ENCODE assay signal across 8 cellular contexts in the genomic region with DNA sequence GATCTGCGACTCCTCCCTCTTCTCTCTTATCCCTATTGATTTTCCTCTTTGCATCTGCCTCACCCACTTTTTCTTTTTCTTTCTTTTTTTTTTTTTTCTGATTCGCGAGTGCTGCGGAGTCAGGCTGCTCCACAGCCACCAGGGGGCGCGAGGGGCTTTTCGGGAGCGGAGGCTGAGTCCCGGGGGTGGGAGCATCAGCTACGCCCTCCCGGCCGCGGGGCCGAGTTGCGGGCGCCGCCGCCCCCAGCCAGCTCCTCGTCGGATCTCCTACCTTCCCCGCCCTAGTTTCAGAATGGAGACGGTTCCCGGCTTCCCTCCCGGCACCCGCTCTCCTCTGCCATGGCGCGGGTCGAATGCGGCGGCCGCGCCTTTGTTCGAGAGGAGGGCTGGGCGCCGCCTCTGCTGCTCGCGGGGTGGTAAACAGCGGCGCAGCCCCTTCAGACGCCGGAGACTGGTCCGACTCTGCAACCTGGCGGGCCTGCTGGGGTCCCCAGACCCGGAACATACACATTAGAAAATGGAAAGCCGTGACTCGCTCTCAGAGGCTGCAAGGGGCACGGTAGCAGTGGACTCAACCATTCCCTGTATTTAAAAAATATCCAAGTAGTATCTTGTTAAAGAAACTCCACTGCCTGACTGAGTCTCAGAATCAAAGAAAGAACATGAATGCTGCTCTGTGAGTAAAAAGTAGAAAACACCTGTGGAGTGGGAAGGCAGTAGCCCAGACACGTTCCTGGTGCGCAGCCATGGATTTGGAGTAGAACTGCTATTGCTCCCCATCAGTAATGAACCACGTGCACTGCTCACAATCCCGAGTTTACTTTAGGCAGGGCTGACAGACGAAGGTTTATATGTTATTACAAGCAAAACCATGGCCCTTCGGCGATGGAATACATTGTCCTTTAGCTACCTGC. TPM values are rescaled to one million over a fixed set of nuclear protein-coding genes. Genes with fewer than 3 reads are reported as not detected.
DNase-seq lines count a peak whose midpoint lies in the region; ATAC-seq lines count a peak whose summit lies in the region.

No MANE protein-coding gene starts in this region.

- H2AK5ac ChIP-seq in mesenchymal stem cell (ENCODE audit: low read length, severe bottlenecking), result peak overlapping the region; percentile 31

- peak overlapping the region in 1 of 2 experiments; percentile 82 for H3K4ac ChIP-seq in mesenchymal stem cell (ENCODE audit: low read depth in 1 of 2, low read length in 2 of 2)

- H3K4me1 ChIP-seq in effector memory CD4-positive, alpha-beta T cell (ENCODE audit: control insufficient read depth, insufficient read depth, low read length, poor library complexity, severe bottlenecking), result peaks cover 8% of the 10 kb centered on the region
- peaks cover 13% of the 10 kb centered on the region for H3K4me1 ChIP-seq in mesenchymal stem cell (ENCODE audit: control insufficient read depth, insufficient read depth, low read depth, low read length)

- peaks cover 20% of the 10 kb centered on the region for H3K79me1 ChIP-seq in mesenchymal stem cell (replicated peaks; ENCODE audit: low read length, poor library complexity, severe bottlenecking)

- H3K27ac ChIP-seq in effector memory CD4-positive, alpha-beta T cell (ENCODE audit: insufficient read depth, low read length, poor library complexity, severe bottlenecking), result no peak overlapping the region
- peak overlapping the region; percentile 27 for H3K27ac ChIP-seq in mesenchymal stem cell (ENCODE audit: low read length, poor library complexity, severe bottlenecking)

- H3K36me3 ChIP-seq in effector memory CD4-positive, alpha-beta T cell (ENCODE audit: control insufficient read depth, insufficient read depth, low read length), result no peaks in the 10 kb centered on the region
- no peaks in the 10 kb centered on the region for H3K36me3 ChIP-seq in mesenchymal stem cell (ENCODE audit: control insufficient read depth in 1 of 2, insufficient read depth in 2 of 2, low read depth in 1 of 2, low read length in 2 of 2)

- peak overlapping the region; percentile 93 for H3K9ac ChIP-seq in mesenchymal stem cell (ENCODE audit: low read length)

- peak overlapping the region; percentile 70 to 95 for H3K18ac ChIP-seq in mesenchymal stem cell (ENCODE audit: low read depth in 1 of 2, low read length in 2 of 2)

- H3K23ac ChIP-seq in mesenchymal stem cell (ENCODE audit: low read length in 2 of 2), result peak overlapping the region in 1 of 2 experiments; percentile 14

- peak overlapping the region; percentile 51 to 67 for H2BK12ac ChIP-seq in mesenchymal stem cell (ENCODE audit: low read length in 2 of 2)

- 4% methylated on average over 51 of the region's 54 CpGs for WGBS in mesenchymal stem cell

- H3K27me3 ChIP-seq in effector memory CD4-positive, alpha-beta T cell (replicated peaks; ENCODE audit: control insufficient read depth, insufficient read depth, low read length, poor library complexity, severe bottlenecking), result peaks cover 17% of the 10 kb centered on the region
- peaks cover 0 to 5% of the 10 kb centered on the region in 2 experiments for H3K27me3 ChIP-seq in mesenchymal stem cell (ENCODE audit: control insufficient read depth in 1 of 2, insufficient read depth in 1 of 2, low read length in 2 of 2)

- H2BK15ac ChIP-seq in mesenchymal stem cell (ENCODE audit: low read depth, poor library complexity, severe bottlenecking), result no peak overlapping the region

- no peaks in the 10 kb centered on the region for H3K9me3 ChIP-seq in effector memory CD4-positive, alpha-beta T cell (ENCODE audit: control insufficient read depth, low read length)
- H3K9me3 ChIP-seq in mesenchymal stem cell (ENCODE audit: control insufficient read depth, low read length), result no peaks in the 10 kb centered on the region

- DNase-seq in C1 segment of cervical spinal cord (lab: John Stamatoyannopoulos, UW) (peak in 13 of 14 donors; percentile 16 to 83 (median 62)), NCI-H69 (lab: John Stamatoyannopoulos, UW) (peak; percentile 97), mesenchymal stem cell (peak; percentile 91)
- peak; percentile 24 to 44 for DNase-seq in activated CD8-positive, alpha-beta memory T cell treated with anti-CD3 and anti-CD28 coated beads for 4 hours (ENCODE audit: low read depth in 2 of 2)
- peak; percentile 11 to 27 (median 14) for DNase-seq in effector memory CD4-positive, alpha-beta T cell
- DNase-seq in stimulated activated CD4-positive, alpha-beta T cell treated with anti-CD3 and anti-CD28 coated beads, TNF-alpha, amount 100 ng/mL, for 48 hours (ENCODE audit: low read depth in 3 of 3), result peak; percentile 21 to 76 (median 59)

- H3K4me3 ChIP-seq in effector memory CD4-positive, alpha-beta T cell (ENCODE audit: insufficient read depth, low read depth, low read length, poor library complexity, severe bottlenecking), result peak overlapping the region; percentile 63
- H3K4me3 ChIP-seq in mesenchymal stem cell (ENCODE audit: insufficient read depth in 1 of 2, low read depth in 1 of 2, low read length in 2 of 2), result peak overlapping the region; percentile 89

- ATAC-seq in GM19395 (IDR thresholded peaks at IDR 0.05; ENCODE audit: unreplicated experiment) (peak; percentile 85), HG03520 (IDR thresholded peaks at IDR 0.05; ENCODE audit: unreplicated experiment) (peak; percentile 71)

- peak overlapping the region; percentile 86 for H4K91ac ChIP-seq in mesenchymal stem cell (ENCODE audit: low read length)

- H3K4me2 ChIP-seq in mesenchymal stem cell (ENCODE audit: low read length, poor library complexity, severe bottlenecking), result peak overlapping the region; percentile 47

- H4K8ac ChIP-seq in mesenchymal stem cell (ENCODE audit: low read length), result peak overlapping the region; percentile 69

- peak overlapping the region; percentile 48 for H2BK5ac ChIP-seq in mesenchymal stem cell (ENCODE audit: low read depth, low read length, poor library complexity, severe bottlenecking)

- H2AFZ ChIP-seq in mesenchymal stem cell (ENCODE audit: low read depth, low read length), result peak overlapping the region; percentile 87

- peak overlapping the region; percentile 77 for H2BK120ac ChIP-seq in mesenchymal stem cell (ENCODE audit: low read depth, low read length)

- H3K14ac ChIP-seq in mesenchymal stem cell (ENCODE audit: low read length in 2 of 2), result peak overlapping the region in 1 of 2 experiments; percentile 88

RNA-seq across cellular contexts. Expression of a gene that starts 55.7 kb away (rescaled TPM):
- 27.3 TPM for polyA plus RNA-seq in mesenchymal stem cell (2013, experiment 1 of 2)
- 26.8 TPM for polyA plus RNA-seq in mesenchymal stem cell (2013, experiment 2 of 2)

Comparison
In these comparisons a context has a peak if more than half of its experiments do, and no peak if none do; other contexts are left out.
1. DNase-seq: peak in every context shown above with its lines; median percentile 97 in NCI-H69; 91 in mesenchymal stem cell; 62 in C1 segment of cervical spinal cord; 59 in stimulated activated CD4-positive, alpha-beta T cell treated with anti-CD3 and anti-CD28 coated beads, TNF-alpha, amount 100 ng/mL, for 48 hours; 34 in activated CD8-positive, alpha-beta memory T cell treated with anti-CD3 and anti-CD28 coated beads for 4 hours; 14 in effector memory CD4-positive, alpha-beta T cell.